In genomic region chr10:119090968-119091367, GRCh38 we compare ENCODE assay signal across 9 cellular contexts. TPM values are rescaled to one million over a fixed set of nuclear protein-coding genes. Genes with fewer than 3 reads are reported as not detected.
DNase-seq lines count a peak whose midpoint lies in the region; ATAC-seq and TF ChIP-seq lines count a peak whose summit lies in the region.
"Had no signal": no experiment of that assay in that cellular context is flagged by ENCODE, and none has a peak within 500 bp of the region (broad histone marks: within the 10 kb centered on the region; RNA-seq: fewer than 3 reads in every experiment).

No MANE protein-coding gene starts in this region.

- no peak overlapping the region for H3K4me3 Mint-ChIP-seq in activated CD8-positive, alpha-beta T cell treated with anti-CD3 and anti-CD28 coated beads for 36 hours

- H3K27me3 ChIP-seq in left lung: no peaks in the 10 kb centered on the region
- H3K27me3 ChIP-seq in SK-N-SH (ENCODE audit: insufficient read depth): no peaks in the 10 kb centered on the region

- no peak for TF ChIP-seq RAD21 in SK-N-SH (IDR thresholded peaks at IDR 0.05; ENCODE audit: low read length)

- H3K9ac ChIP-seq in SK-N-SH: no peak overlapping the region

- H3K9me2 ChIP-seq in SK-N-SH: no peaks in the 10 kb centered on the region

- no peaks in the 10 kb centered on the region for H3F3A ChIP-seq in SK-N-SH (replicated peaks; ENCODE audit: insufficient read depth)

- H3K79me2 ChIP-seq in SK-N-SH (ENCODE audit: insufficient read depth): no peaks in the 10 kb centered on the region

- WGBS in SK-N-SH (ENCODE audit: low lambda C conversion rate): 72% methylated on average over 5 of the region's 5 CpGs

- DNase-seq in EH (ENCODE audit: low read depth): peak; percentile 71
- DNase-seq in M059J (ENCODE audit: low read depth): peak; percentile 78
- peak; percentile 42 for DNase-seq in activated CD8-positive, alpha-beta T cell treated with anti-CD3 and anti-CD28 coated beads for 36 hours
- no peak for DNase-seq in left lung
- DNase-seq in GM19238 (ENCODE audit: insufficient read length, low spot score): no peak
- DNase-seq in SK-N-SH: no peak
- DNase-seq in NCI-H69 (lab: John Stamatoyannopoulos, UW): no peak
- no peak for DNase-seq in hippocampal formation (lab: John Stamatoyannopoulos, UW)

- no peaks in the 10 kb centered on the region for H3K9me3 Mint-ChIP-seq in activated CD8-positive, alpha-beta T cell treated with anti-CD3 and anti-CD28 coated beads for 36 hours

- H3K27ac ChIP-seq in left lung (no peak overlapping the region), SK-N-SH (ENCODE audit: low read depth in 2 of 2, low read length in 1 of 2) (no peak overlapping the region)
- H3K27ac ChIP-seq: thoracic aorta had no signal

- H3K4me3 ChIP-seq in left lung (no peak overlapping the region), SK-N-SH (ENCODE audit: low read depth in 2 of 2, low read length in 1 of 2) (no peak overlapping the region)
- H3K4me3 ChIP-seq: thoracic aorta had no signal

- no peaks in the 10 kb centered on the region for H3K27me3 Mint-ChIP-seq in activated CD8-positive, alpha-beta T cell treated with anti-CD3 and anti-CD28 coated beads for 36 hours

- CTCF ChIA-PET in activated CD8-positive, alpha-beta T cell treated with anti-CD3 and anti-CD28 coated beads for 36 hours (lab: Charles Lee): no interaction called here
- CTCF ChIA-PET in SK-N-SH (lab: Yijun Ruan, JAX): no interaction called here

- H3K4me1 ChIP-seq in left lung (peaks cover 0 to 9% of the 10 kb centered on the region in 2 donors), SK-N-SH (ENCODE audit: control insufficient read depth in 1 of 2, insufficient read depth in 2 of 2, low read depth in 1 of 2, low read length in 1 of 2) (no peaks in the 10 kb centered on the region)

- no peaks in the 10 kb centered on the region for H3K36me3 ChIP-seq in left lung
- H3K36me3 ChIP-seq in SK-N-SH (replicated peaks in 1 of 2; ENCODE audit: control insufficient read depth in 1 of 2, insufficient read depth in 2 of 2, low read length in 1 of 2): no peaks in the 10 kb centered on the region
- H3K36me3 ChIP-seq: thoracic aorta had no signal

- POLR2A ChIA-PET in activated CD8-positive, alpha-beta T cell treated with anti-CD3 and anti-CD28 coated beads for 36 hours (lab: Charles Lee): interaction anchor here (1.3 kb wide), 1 partner anchor 41 kb away, joined by 5 read pairs; no protein-coding TSS in a partner anchor
- POLR2A ChIA-PET in SK-N-SH (lab: Yijun Ruan, JAX): no interaction called here

- no peaks in the 10 kb centered on the region for H3K36me3 Mint-ChIP-seq in activated CD8-positive, alpha-beta T cell treated with anti-CD3 and anti-CD28 coated beads for 36 hours (ENCODE audit: low read depth)

- no peaks in the 10 kb centered on the region for H4K20me1 ChIP-seq in SK-N-SH (ENCODE audit: insufficient read depth)

- TF ChIP-seq EP300 in SK-N-SH (IDR thresholded peaks at IDR 0.05; ENCODE audit: borderline replicate concordance in 1 of 2, low read depth in 1 of 2, low read length in 1 of 2): no peak

- H3K9me3 ChIP-seq in left lung (no peaks in the 10 kb centered on the region), SK-N-SH (no peaks in the 10 kb centered on the region)
- H3K9me3 ChIP-seq: thoracic aorta had no signal

- H3K27ac Mint-ChIP-seq in activated CD8-positive, alpha-beta T cell treated with anti-CD3 and anti-CD28 coated beads for 36 hours: peak overlapping the region; percentile 11

- peak; percentile 70 for ATAC-seq in activated CD8-positive, alpha-beta T cell treated with anti-CD3 and anti-CD28 coated beads for 36 hours
- peak; percentile 34 for ATAC-seq in left lung

- TF ChIP-seq CTCF in activated CD8-positive, alpha-beta T cell treated with anti-CD3 and anti-CD28 coated beads for 36 hours (IDR thresholded peaks at IDR 0.05): no peak
- TF ChIP-seq CTCF in left lung (IDR thresholded peaks at IDR 0.05): no peak
- no peak for TF ChIP-seq CTCF in SK-N-SH (IDR thresholded peaks at IDR 0.05)

- peaks cover 27% of the 10 kb centered on the region for H3K4me1 Mint-ChIP-seq in activated CD8-positive, alpha-beta T cell treated with anti-CD3 and anti-CD28 coated beads for 36 hours (ENCODE audit: low read depth)

- no peak overlapping the region for H2AFZ ChIP-seq in SK-N-SH (ENCODE audit: low read depth)

- H3K4me2 ChIP-seq in SK-N-SH: no peak overlapping the region

- intact Hi-C loops in activated CD8-positive, alpha-beta T cell treated with anti-CD3 and anti-CD28 coated beads for 36 hours (cut with micrococcal nuclease): no loop called here
- intact Hi-C loops in left lung (cut with DNase I): no loop called here

TF ChIP-seq in SK-N-SH, 30 proteins besides CTCF, POLR2A, EP300 and RAD21:
- TF ChIP-seq FOSL2 (IDR thresholded peaks at IDR 0.05; ENCODE audit: borderline replicate concordance, low read depth): no peak
- no peak for TF ChIP-seq GABPA (IDR thresholded peaks at IDR 0.05; ENCODE audit: low read depth)
- no peak for TF ChIP-seq RCOR1 (IDR thresholded peaks at IDR 0.05; ENCODE audit: low read length)
- TF ChIP-seq RXRA (IDR thresholded peaks at IDR 0.05; ENCODE audit: borderline replicate concordance, low read depth): no peak
- no peak for TF ChIP-seq NRF1 (IDR thresholded peaks at IDR 0.05; ENCODE audit: low read depth, low read length)
- TF ChIP-seq MXI1 (IDR thresholded peaks at IDR 0.05; ENCODE audit: low read depth, low read length): no peak
- no peak for TF ChIP-seq FOXJ3 (CRISPR knock-in tag; IDR thresholded peaks at IDR 0.05)
- no peak for TF ChIP-seq MAX (IDR thresholded peaks at IDR 0.05; ENCODE audit: low read depth)
- no peak for TF ChIP-seq SMC3 (IDR thresholded peaks at IDR 0.05; ENCODE audit: low read depth, low read length)
- no peak for TF ChIP-seq JUND (IDR thresholded peaks at IDR 0.05)

RNA-seq across cellular contexts. Expression of gene EIF3A, which starts 10.4 kb away (rescaled TPM):
- 33.0 and 62.4 TPM in 2 replicates for total RNA-seq in M059J (2014; rRNA removed; shearing (Covaris generic))
- total RNA-seq in activated CD8-positive, alpha-beta T cell treated with anti-CD3 and anti-CD28 coated beads for 36 hours: 100 to 1,000 TPM; 127 to 131 TPM
- total RNA-seq in left lung: 100 to 1,000 TPM in 1 of 2 donors, 10 to 100 TPM in 1; 89.1 to 113 TPM
- polyA plus RNA-seq in SK-N-SH (2012; rRNA removed): 24.5 and 25.8 TPM in 2 replicates
- 39.0 and 50.0 TPM in 2 replicates for polyA plus RNA-seq in SK-N-SH (2012; cell fraction: cytosol; rRNA removed)
- 25.6 and 33.6 TPM in 2 replicates for polyA plus RNA-seq in SK-N-SH (2012; cell fraction: nucleus; rRNA removed)

RNA-seq across cellular contexts. Expression of gene DENND10, which starts 12.9 kb away (rescaled TPM):
- 46.2 and 49.2 TPM in 2 replicates for total RNA-seq in M059J (2014; rRNA removed; shearing (Covaris generic))
- 10 to 100 TPM; 16.9 to 18.6 TPM for total RNA-seq in activated CD8-positive, alpha-beta T cell treated with anti-CD3 and anti-CD28 coated beads for 36 hours
- total RNA-seq in left lung: 10 to 100 TPM; 34.2 to 37.4 TPM
- 48.4 and 54.7 TPM in 2 replicates for polyA plus RNA-seq in SK-N-SH (2012; rRNA removed)
- 63.8 and 67.7 TPM in 2 replicates for polyA plus RNA-seq in SK-N-SH (2012; cell fraction: cytosol; rRNA removed)
- 31.9 and 46.3 TPM in 2 replicates for polyA plus RNA-seq in SK-N-SH (2012; cell fraction: nucleus; rRNA removed)

Comparison
In these comparisons a context has a peak if more than half of its experiments do, and no peak if none do; other contexts are left out.
1. DNase-seq: peak in EH (single experiment), M059J (single experiment) and activated CD8-positive, alpha-beta T cell treated with anti-CD3 and anti-CD28 coated beads for 36 hours (single experiment); none in left lung (0 of 2), GM19238 (single experiment), SK-N-SH (single experiment), NCI-H69 (single experiment) and hippocampal formation (0 of 2).